ENCODE assay signal across 28 cellular contexts in the genomic region with DNA sequence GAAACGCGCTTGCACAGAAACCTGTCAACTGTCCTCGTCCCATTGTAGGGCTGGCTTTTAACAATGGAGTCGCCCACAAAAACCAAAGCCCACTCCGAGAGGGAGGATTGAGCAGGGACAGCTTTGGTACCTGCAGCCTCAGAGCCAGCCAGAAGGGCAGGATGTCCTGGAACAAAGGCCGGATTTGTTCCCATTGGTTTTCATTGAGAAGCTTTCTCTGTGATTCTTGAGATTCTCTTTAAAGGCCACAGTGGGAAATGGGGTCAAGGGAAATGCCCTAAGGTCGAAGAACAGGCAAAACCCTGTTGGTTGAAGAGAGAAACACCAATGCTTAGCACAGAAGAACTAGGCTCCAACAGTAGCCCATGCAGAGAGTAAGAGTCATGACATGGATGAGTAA.
"Had no signal": no experiment of that assay in that cellular context is flagged by ENCODE, and none has a peak within 500 bp of the region (broad histone marks: within the 10 kb centered on the region; RNA-seq: fewer than 3 reads in every experiment).

No MANE protein-coding gene starts in this region.

- H3K27ac Mint-ChIP-seq: activated CD8-positive, alpha-beta memory T cell treated with anti-CD3 and anti-CD28 coated beads, Interleukin-2, amount 10 ng/mL, durations not matched to agents 7 days and 5 days; activated naive CD4-positive, alpha-beta T cell treated with anti-CD3 and anti-CD28 coated beads for 36 hours; activated naive CD8-positive, alpha-beta T cell; activated T-cell treated with anti-CD3 and anti-CD28 coated beads, Interleukin-2, amount 50 U/mL, for 24 hours; activated T-helper 1 cell treated with anti-CD3 and anti-CD28 coated beads, Interleukin-12 subunit alpha, Interleukin-12 subunit beta, Interleukin-2, Interleukin-4 antibody, amounts not matched to agents 30 ng/mL and 10 ng/mL and 1 ng/mL, durations not matched to agents 14 hours and 24 hours and 36 hours; T-helper 1 cell treated with Interleukin-12 subunit alpha and Interleukin-12 subunit beta and Interleukin-4 antibody, amounts not matched to agents 30 μg/mL and 1 μg/mL, for 36 hours; WTC11 had no signal

- H3K9me3 ChIP-seq: adrenal gland, breast epithelium, SJCRH30 had no signal

- H3K27me3 ChIP-seq: adrenal gland, breast epithelium had no signal

- H3K4me3 ChIP-seq: adrenal gland, breast epithelium, SJCRH30 had no signal

- H3K4me1 ChIP-seq: adrenal gland, breast epithelium, SJCRH30 had no signal

- H3K27ac ChIP-seq: adrenal gland, breast epithelium, SJCRH30 had no signal

- H3K9me3 Mint-ChIP-seq: activated naive CD4-positive, alpha-beta T cell treated with anti-CD3 and anti-CD28 coated beads for 36 hours; activated T-cell treated with anti-CD3 and anti-CD28 coated beads, Interleukin-2, amount 50 U/mL, for 24 hours; activated T-helper 1 cell treated with anti-CD3 and anti-CD28 coated beads, Interleukin-12 subunit alpha, Interleukin-12 subunit beta, Interleukin-2, Interleukin-4 antibody, amounts not matched to agents 30 ng/mL and 10 ng/mL and 1 ng/mL, durations not matched to agents 14 hours and 24 hours and 36 hours; IgD-negative memory B cell; T-helper 1 cell treated with Interleukin-12 subunit alpha and Interleukin-12 subunit beta and Interleukin-4 antibody, amounts not matched to agents 30 μg/mL and 1 μg/mL, for 36 hours; WTC11 had no signal

- DNase-seq: activated CD4-positive, alpha-beta T cell treated with anti-CD3 and anti-CD28 coated beads for 48 hours; activated CD4-positive, alpha-beta T cell treated with anti-CD3 and anti-CD28 coated beads, Interleukin-2, amount 50 U/mL, for 4 hours; activated CD4-positive, CD25-positive, alpha-beta regulatory T cell treated with anti-CD3 and anti-CD28 coated beads, Interleukin-2, amount 50 U/mL, for 72 hours; activated CD8-positive, alpha-beta memory T cell treated with anti-CD3 and anti-CD28 coated beads, Interleukin-2, amount 10 ng/mL, durations not matched to agents 7 days and 5 days; activated gamma-delta T cell; activated naive CD4-positive, alpha-beta T cell treated with anti-CD3 and anti-CD28 coated beads for 36 hours; activated T-cell treated with anti-CD3 and anti-CD28 coated beads, Interleukin-2, amount 50 U/mL, for 24 hours; adrenal gland; caudate nucleus; KG1; NCI-H1048; NCI-H1417; NCI-H1930; NCI-H2171 treated with DMSO at 0.1 percent for 48 hours; NCI-H345; NCI-H510A; NCI-H526 treated with DMSO at 0.1 percent for 48 hours; NCI-H82; Right ventricle myocardium superior; RPMI8226; SJCRH30; T-helper 9 cell had no signal

- ATAC-seq: activated CD8-positive, alpha-beta memory T cell treated with anti-CD3 and anti-CD28 coated beads, Interleukin-2, amount 10 ng/mL, durations not matched to agents 7 days and 5 days; WTC11 had no signal

- H3K36me3 Mint-ChIP-seq: activated CD8-positive, alpha-beta memory T cell treated with anti-CD3 and anti-CD28 coated beads, Interleukin-2, amount 10 ng/mL, durations not matched to agents 7 days and 5 days; activated naive CD8-positive, alpha-beta T cell; IgD-negative memory B cell; WTC11 had no signal

- H3K4me3 Mint-ChIP-seq: activated CD8-positive, alpha-beta memory T cell treated with anti-CD3 and anti-CD28 coated beads, Interleukin-2, amount 10 ng/mL, durations not matched to agents 7 days and 5 days; activated naive CD4-positive, alpha-beta T cell treated with anti-CD3 and anti-CD28 coated beads for 36 hours; activated naive CD8-positive, alpha-beta T cell; activated T-cell treated with anti-CD3 and anti-CD28 coated beads, Interleukin-2, amount 50 U/mL, for 24 hours; activated T-helper 1 cell treated with anti-CD3 and anti-CD28 coated beads, Interleukin-12 subunit alpha, Interleukin-12 subunit beta, Interleukin-2, Interleukin-4 antibody, amounts not matched to agents 30 ng/mL and 10 ng/mL and 1 ng/mL, durations not matched to agents 14 hours and 24 hours and 36 hours; IgD-negative memory B cell; T-helper 1 cell treated with Interleukin-12 subunit alpha and Interleukin-12 subunit beta and Interleukin-4 antibody, amounts not matched to agents 30 μg/mL and 1 μg/mL, for 36 hours; WTC11 had no signal

- H3K36me3 ChIP-seq: adrenal gland, breast epithelium, SJCRH30 had no signal

- H3K27me3 Mint-ChIP-seq: activated naive CD8-positive, alpha-beta T cell; activated T-cell treated with anti-CD3 and anti-CD28 coated beads, Interleukin-2, amount 50 U/mL, for 24 hours had no signal
